1 cellular context compared by ENCODE assay signal in the genomic region with DNA sequence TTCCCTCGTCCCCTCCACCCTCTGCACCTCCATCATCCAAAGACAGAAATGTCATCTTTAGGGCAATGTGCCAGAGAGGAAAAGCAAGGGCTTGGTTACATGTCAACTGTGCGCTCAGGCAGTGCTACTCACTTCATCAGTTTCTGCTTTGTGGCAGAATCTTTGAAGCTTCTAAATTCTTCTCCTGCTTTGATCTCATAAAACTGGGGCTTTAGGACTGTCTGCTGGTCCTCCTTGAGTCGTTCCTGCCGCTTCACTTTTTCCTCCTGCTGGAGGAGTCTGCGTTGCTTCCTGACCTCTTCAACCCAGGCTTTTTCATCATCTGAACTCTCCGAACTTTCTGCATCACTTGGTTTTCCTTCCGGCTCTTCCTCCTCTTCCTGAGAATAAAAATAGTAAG.
TF ChIP-seq lines count a peak whose summit lies in the region.

No MANE protein-coding gene starts in this region.

TF ChIP-seq in HepG2, 621 proteins besides CTCF, POLR2A, EP300 and RAD21 (continued from another document):
- TF ChIP-seq, protein P1, sequence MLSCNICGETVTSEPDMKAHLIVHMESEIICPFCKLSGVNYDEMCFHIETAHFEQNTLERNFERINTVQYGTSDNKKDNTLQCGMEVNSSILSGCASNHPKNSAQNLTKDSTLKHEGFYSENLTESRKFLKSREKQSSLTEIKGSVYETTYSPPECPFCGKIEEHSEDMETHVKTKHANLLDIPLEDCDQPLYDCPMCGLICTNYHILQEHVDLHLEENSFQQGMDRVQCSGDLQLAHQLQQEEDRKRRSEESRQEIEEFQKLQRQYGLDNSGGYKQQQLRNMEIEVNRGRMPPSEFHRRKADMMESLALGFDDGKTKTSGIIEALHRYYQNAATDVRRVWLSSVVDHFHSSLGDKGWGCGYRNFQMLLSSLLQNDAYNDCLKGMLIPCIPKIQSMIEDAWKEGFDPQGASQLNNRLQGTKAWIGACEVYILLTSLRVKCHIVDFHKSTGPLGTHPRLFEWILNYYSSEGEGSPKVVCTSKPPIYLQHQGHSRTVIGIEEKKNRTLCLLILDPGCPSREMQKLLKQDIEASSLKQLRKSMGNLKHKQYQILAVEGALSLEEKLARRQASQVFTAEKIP (CRISPR knock-in tag; IDR thresholded peaks at IDR 0.05; ENCODE audit: borderline replicate concordance): no peak
- no peak for TF ChIP-seq REXO4 (CRISPR knock-in tag; IDR thresholded peaks at IDR 0.05; ENCODE audit: borderline replicate concordance)
- no peak for TF ChIP-seq POLR2G (IDR thresholded peaks at IDR 0.05; ENCODE audit: low read depth, low read length)
- TF ChIP-seq, protein P2, sequence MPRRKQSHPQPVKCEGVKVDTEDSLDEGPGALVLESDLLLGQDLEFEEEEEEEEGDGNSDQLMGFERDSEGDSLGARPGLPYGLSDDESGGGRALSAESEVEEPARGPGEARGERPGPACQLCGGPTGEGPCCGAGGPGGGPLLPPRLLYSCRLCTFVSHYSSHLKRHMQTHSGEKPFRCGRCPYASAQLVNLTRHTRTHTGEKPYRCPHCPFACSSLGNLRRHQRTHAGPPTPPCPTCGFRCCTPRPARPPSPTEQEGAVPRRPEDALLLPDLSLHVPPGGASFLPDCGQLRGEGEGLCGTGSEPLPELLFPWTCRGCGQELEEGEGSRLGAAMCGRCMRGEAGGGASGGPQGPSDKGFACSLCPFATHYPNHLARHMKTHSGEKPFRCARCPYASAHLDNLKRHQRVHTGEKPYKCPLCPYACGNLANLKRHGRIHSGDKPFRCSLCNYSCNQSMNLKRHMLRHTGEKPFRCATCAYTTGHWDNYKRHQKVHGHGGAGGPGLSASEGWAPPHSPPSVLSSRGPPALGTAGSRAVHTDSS (CRISPR knock-in tag; conservative IDR thresholded peaks at IDR 0.05): no peak
- no peak for TF ChIP-seq JUND (CRISPR knock-in tag; IDR thresholded peaks at IDR 0.05)
- TF ChIP-seq REL (CRISPR knock-in tag; conservative IDR thresholded peaks at IDR 0.05): no peak
- TF ChIP-seq ZNF230 (CRISPR knock-in tag; IDR thresholded peaks at IDR 0.05): no peak
